ENCODE assay signal across 1 cellular context in the genomic region with DNA sequence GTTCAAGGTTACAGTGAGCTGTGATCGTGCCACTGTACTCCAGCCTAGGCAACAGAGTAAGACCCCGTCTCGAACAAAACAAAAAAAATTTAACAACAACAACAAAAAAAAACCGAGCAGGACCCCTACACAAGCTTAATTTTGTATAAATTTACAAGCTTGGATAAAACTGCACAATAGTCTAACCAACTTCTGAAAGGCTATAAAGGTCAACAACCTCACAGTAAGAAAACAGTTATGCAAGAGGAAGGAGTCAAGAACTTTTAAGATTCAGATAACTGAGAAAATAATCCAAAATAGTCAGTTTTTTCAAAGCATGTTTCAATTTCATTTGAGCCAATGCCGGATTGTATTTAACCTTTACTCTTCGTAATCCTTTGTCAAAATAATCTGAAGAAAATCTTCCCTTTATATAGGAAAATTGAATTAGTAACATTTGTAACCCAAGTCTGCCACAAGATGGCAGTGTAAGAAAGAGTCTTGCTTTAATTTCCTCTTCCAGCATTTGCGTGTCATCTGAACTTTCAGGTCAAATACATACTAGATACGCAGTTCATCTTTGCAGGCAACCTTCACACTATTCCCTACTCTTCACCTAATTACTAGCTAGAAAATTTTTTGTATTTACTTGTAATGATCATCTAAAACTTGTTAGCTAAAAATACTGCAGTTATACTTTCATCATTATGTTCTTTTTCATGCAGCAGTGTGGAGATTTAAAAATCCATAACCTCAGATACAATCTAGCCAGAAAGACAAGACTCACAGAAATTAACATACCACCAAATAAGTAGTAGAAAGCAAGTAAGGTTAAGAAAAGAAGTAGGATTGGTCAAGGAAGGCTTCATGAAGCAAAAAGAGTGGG.
A peak's percentile ranks its signal among the peaks of the same experiment; 100 is the strongest.
TF ChIP-seq lines count a peak whose summit lies in the region.

No MANE protein-coding gene starts in this region.

TF ChIP-seq in liver, 16 proteins besides CTCF, POLR2A, EP300 and RAD21 (continued from another document):
- TF ChIP-seq FOXA1 (IDR thresholded peaks at IDR 0.05), result no peak
- TF ChIP-seq, protein P1, sequence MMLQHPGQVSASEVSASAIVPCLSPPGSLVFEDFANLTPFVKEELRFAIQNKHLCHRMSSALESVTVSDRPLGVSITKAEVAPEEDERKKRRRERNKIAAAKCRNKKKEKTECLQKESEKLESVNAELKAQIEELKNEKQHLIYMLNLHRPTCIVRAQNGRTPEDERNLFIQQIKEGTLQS (IDR thresholded peaks at IDR 0.05), result no peak
- TF ChIP-seq, protein P2, sequence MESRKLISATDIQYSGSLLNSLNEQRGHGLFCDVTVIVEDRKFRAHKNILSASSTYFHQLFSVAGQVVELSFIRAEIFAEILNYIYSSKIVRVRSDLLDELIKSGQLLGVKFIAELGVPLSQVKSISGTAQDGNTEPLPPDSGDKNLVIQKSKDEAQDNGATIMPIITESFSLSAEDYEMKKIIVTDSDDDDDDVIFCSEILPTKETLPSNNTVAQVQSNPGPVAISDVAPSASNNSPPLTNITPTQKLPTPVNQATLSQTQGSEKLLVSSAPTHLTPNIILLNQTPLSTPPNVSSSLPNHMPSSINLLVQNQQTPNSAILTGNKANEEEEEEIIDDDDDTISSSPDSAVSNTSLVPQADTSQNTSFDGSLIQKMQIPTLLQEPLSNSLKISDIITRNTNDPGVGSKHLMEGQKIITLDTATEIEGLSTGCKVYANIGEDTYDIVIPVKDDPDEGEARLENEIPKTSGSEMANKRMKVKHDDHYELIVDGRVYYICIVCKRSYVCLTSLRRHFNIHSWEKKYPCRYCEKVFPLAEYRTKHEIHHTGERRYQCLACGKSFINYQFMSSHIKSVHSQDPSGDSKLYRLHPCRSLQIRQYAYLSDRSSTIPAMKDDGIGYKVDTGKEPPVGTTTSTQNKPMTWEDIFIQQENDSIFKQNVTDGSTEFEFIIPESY (IDR thresholded peaks at IDR 0.05), result no peak
- no peak for TF ChIP-seq TAF1 (conservative IDR thresholded peaks at IDR 0.05)
- TF ChIP-seq EGR1 (IDR thresholded peaks at IDR 0.05; ENCODE audit: low read depth in 2 of 2), result no peak
- TF ChIP-seq SP1 (IDR thresholded peaks at IDR 0.05), result no peak
- TF ChIP-seq NR2F2 (IDR thresholded peaks at IDR 0.05), result peak; percentile 77
- TF ChIP-seq FOXA2 (IDR thresholded peaks at IDR 0.05), result no peak
- peak; percentile 23 for TF ChIP-seq YY1 (IDR thresholded peaks at IDR 0.05)
- peak; percentile 50 to 61 for TF ChIP-seq RXRA (IDR thresholded peaks at IDR 0.05)
